ENCODE assay signal across 3 cellular contexts in genomic region chr5:141691286-141691866, GRCh38.
"Had no signal": no experiment of that assay in that cellular context is flagged by ENCODE, and none has a peak within 500 bp of the region (broad histone marks: within the 10 kb centered on the region; RNA-seq: fewer than 3 reads in every experiment).

No MANE protein-coding gene starts in this region.

- H3K9me3 ChIP-seq: breast epithelium, right lobe of liver had no signal

- H3K27ac ChIP-seq: breast epithelium, foreskin keratinocyte, right lobe of liver had no signal

- H3K36me3 ChIP-seq: breast epithelium, right lobe of liver had no signal

- H3K27me3 ChIP-seq: breast epithelium, right lobe of liver had no signal
